In the genomic region with DNA sequence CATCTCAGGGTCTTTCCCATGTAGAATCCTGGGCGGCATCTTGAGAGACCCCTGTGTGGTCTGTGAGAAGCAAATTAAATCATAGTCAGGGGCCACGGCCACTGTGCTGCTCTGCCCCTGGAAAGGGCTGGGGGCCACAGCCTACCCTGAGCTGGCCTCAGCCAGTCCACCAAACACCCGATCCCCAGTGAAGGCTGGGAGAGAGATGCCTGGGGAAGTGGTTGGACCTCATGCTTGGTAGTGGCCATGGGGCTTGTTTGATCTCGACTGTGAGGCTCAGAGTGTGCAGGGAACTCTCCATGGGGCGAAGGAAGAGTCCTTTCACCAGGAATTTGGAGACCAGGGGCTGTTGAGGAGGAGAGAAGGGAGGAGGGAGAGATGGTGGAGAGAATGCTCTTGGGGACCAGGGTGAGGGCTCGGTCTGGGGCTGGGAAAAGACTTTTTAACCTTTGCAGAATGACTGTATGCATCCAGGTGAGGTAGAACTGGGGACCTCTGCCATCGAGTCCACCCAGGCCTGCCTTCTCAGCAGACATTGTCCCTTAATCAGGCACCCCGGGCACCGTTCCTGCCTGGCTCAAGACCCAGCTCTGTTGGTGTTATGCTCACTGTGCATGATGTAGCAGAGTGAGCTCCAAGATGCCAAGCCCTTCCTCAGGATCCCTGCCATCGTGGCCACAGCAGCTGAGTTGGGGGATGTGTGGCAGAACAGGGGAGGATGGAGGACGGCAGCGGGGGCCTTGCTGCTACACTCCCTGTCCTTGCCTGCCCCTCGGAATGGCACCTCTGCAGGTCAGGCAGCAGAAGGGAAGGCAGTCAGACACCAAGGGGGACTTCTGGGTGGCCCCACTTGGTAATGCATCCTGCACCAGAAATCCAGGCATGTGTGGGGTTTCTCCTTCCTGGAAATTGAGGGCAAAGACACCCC, we compare ENCODE assay signal across 27 cellular contexts.
"Had no signal": no experiment of that assay in that cellular context is flagged by ENCODE, and none has a peak within 500 bp of the region (broad histone marks: within the 10 kb centered on the region; RNA-seq: fewer than 3 reads in every experiment).

No MANE protein-coding gene starts in this region.

- H3K27ac Mint-ChIP-seq: activated CD8-positive, alpha-beta memory T cell treated with anti-CD3 and anti-CD28 coated beads, Interleukin-2, amount 10 ng/mL, durations not matched to agents 7 days and 5 days; activated CD8-positive, alpha-beta T cell treated with anti-CD3 and anti-CD28 coated beads, Interleukin-2, amount 10 ng/mL, durations not matched to agents 7 days and 5 days; activated naive CD8-positive, alpha-beta T cell; activated T-helper 2 cell treated with anti-CD3 and anti-CD28 coated beads, Interferon-gamma antibody, Interleukin-2, Interleukin-4, amounts not matched to agents 10 μg/mL and 5 μg/mL and 100 μg/mL, durations not matched to agents 14 hours and 24 hours and 36 hours; effector memory CD8-positive, alpha-beta T cell; stimulated activated naive B cell treated with anti-CD40 and anti-IgM and Interleukin-4, amounts not matched to agents 10 μg/mL and 1 μg/mL and 100 μg/mL, for 72 hours had no signal

- H3K27me3 Mint-ChIP-seq: activated CD8-positive, alpha-beta memory T cell treated with anti-CD3 and anti-CD28 coated beads, Interleukin-2, amount 10 ng/mL, durations not matched to agents 7 days and 5 days; activated naive CD8-positive, alpha-beta T cell; stimulated activated naive B cell treated with anti-CD40 and anti-IgM and Interleukin-4, amounts not matched to agents 10 μg/mL and 1 μg/mL and 100 μg/mL, for 72 hours had no signal

- H3K27ac ChIP-seq: cardiac muscle cell, lower lobe of right lung, sigmoid colon, stomach, upper lobe of left lung had no signal

- H3K4me3 ChIP-seq: cardiac muscle cell, gastrocnemius medialis, lower lobe of right lung, mucosa of descending colon, sigmoid colon, stomach, thyroid gland, upper lobe of left lung had no signal

- H3K27me3 ChIP-seq: cardiac muscle cell, gastrocnemius medialis, sigmoid colon, thyroid gland, upper lobe of left lung had no signal

- H3K4me3 Mint-ChIP-seq: activated CD8-positive, alpha-beta memory T cell treated with anti-CD3 and anti-CD28 coated beads, Interleukin-2, amount 10 ng/mL, durations not matched to agents 7 days and 5 days; activated CD8-positive, alpha-beta T cell treated with anti-CD3 and anti-CD28 coated beads, Interleukin-2, amount 10 ng/mL, durations not matched to agents 7 days and 5 days; activated naive CD8-positive, alpha-beta T cell; brain; effector memory CD8-positive, alpha-beta T cell; stimulated activated naive B cell treated with anti-CD40 and anti-IgM and Interleukin-4, amounts not matched to agents 10 μg/mL and 1 μg/mL and 100 μg/mL, for 72 hours; WTC11 had no signal

- DNase-seq: activated CD8-positive, alpha-beta memory T cell treated with anti-CD3 and anti-CD28 coated beads, Interleukin-2, amount 10 ng/mL, durations not matched to agents 7 days and 5 days; activated CD8-positive, alpha-beta T cell treated with anti-CD3 and anti-CD28 coated beads, Interleukin-2, amount 10 ng/mL, durations not matched to agents 7 days and 5 days; activated naive CD4-positive, alpha-beta T cell treated with Interleukin-2 at 50 U/mL for 16 hours; activated T-cell treated with anti-CD3 and anti-CD28 coated beads, Interleukin-2, amount 50 U/mL, for 48 hours; cortex of kidney; effector memory CD8-positive, alpha-beta T cell; erythroblast; gastrocnemius medialis; hippocampal formation; lower lobe of right lung; mesendoderm; mucosa of descending colon; sigmoid colon; small intestine; stimulated activated CD4-positive, alpha-beta T cell treated with anti-CD3 and anti-CD28 coated beads, Interleukin-1b, Interleukin-23, amount 100 ng/mL, for 48 hours; stimulated activated CD4-positive, alpha-beta T cell treated with anti-CD3 and anti-CD28 coated beads, Interleukin-4, amount 100 ng/mL, for 4 hours; stimulated activated CD8-positive, alpha-beta memory T cell treated with anti-CD3 and anti-CD28 coated beads, Interleukin-4, amount 100 ng/mL, for 48 hours; stimulated activated naive B cell treated with anti-CD40 and anti-IgM and Interleukin-4, amounts not matched to agents 10 μg/mL and 1 μg/mL and 100 μg/mL, for 72 hours; stomach; T-helper 2 cell; thyroid gland had no signal

- H3K36me3 ChIP-seq: cardiac muscle cell, gastrocnemius medialis, lower lobe of right lung, sigmoid colon, stomach, thyroid gland, upper lobe of left lung had no signal

- H3K9me3 ChIP-seq: gastrocnemius medialis, lower lobe of right lung, mucosa of descending colon, sigmoid colon, stomach, thyroid gland, upper lobe of left lung had no signal

- ATAC-seq: activated CD8-positive, alpha-beta memory T cell treated with anti-CD3 and anti-CD28 coated beads, Interleukin-2, amount 10 ng/mL, durations not matched to agents 7 days and 5 days; activated CD8-positive, alpha-beta T cell treated with anti-CD3 and anti-CD28 coated beads, Interleukin-2, amount 10 ng/mL, durations not matched to agents 7 days and 5 days; effector memory CD8-positive, alpha-beta T cell; gastrocnemius medialis; lower lobe of right lung; mucosa of descending colon; stimulated activated naive B cell treated with anti-CD40 and anti-IgM and Interleukin-4, amounts not matched to agents 10 μg/mL and 1 μg/mL and 100 μg/mL, for 72 hours; WTC11 had no signal

- H3K36me3 Mint-ChIP-seq: activated CD8-positive, alpha-beta memory T cell treated with anti-CD3 and anti-CD28 coated beads, Interleukin-2, amount 10 ng/mL, durations not matched to agents 7 days and 5 days; activated naive CD8-positive, alpha-beta T cell; brain; stimulated activated naive B cell treated with anti-CD40 and anti-IgM and Interleukin-4, amounts not matched to agents 10 μg/mL and 1 μg/mL and 100 μg/mL, for 72 hours; WTC11 had no signal

- H3K4me1 Mint-ChIP-seq: activated CD8-positive, alpha-beta memory T cell treated with anti-CD3 and anti-CD28 coated beads, Interleukin-2, amount 10 ng/mL, durations not matched to agents 7 days and 5 days; WTC11 had no signal

- H3K9me3 Mint-ChIP-seq: activated T-helper 2 cell treated with anti-CD3 and anti-CD28 coated beads, Interferon-gamma antibody, Interleukin-2, Interleukin-4, amounts not matched to agents 10 μg/mL and 5 μg/mL and 100 μg/mL, durations not matched to agents 14 hours and 24 hours and 36 hours; effector memory CD8-positive, alpha-beta T cell; stimulated activated naive B cell treated with anti-CD40 and anti-IgM and Interleukin-4, amounts not matched to agents 10 μg/mL and 1 μg/mL and 100 μg/mL, for 72 hours had no signal

- H3K4me1 ChIP-seq: lower lobe of right lung had no signal
